In the genomic region with DNA sequence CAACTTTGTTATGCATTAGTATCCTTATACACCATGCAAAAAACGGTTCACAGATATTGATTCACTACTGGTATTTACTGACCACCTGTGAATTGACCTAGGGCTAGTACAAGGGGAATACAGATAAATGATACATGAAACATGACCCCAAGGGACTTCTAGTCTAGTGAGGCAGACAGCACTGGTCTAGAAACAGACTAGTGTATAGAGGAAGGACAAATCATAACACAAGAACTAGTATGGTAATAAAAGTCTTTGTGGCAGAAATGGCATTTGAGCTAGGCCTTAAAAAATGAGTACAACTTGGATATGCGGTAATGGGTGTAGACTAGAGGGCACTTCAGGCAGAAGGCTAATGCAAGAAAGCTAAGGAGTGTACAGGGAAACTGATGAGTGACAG, we compare ENCODE assay signal across 21 cellular contexts.
DNase-seq lines count a peak whose midpoint lies in the region; ATAC-seq and TF ChIP-seq lines count a peak whose summit lies in the region.
"Had no signal": no experiment of that assay in that cellular context is flagged by ENCODE, and none has a peak within 500 bp of the region (broad histone marks: within the 10 kb centered on the region; RNA-seq: fewer than 3 reads in every experiment).

No MANE protein-coding gene starts in this region.

- no peak overlapping the region for H2BK15ac ChIP-seq in mesenchymal stem cell (ENCODE audit: low read depth, poor library complexity, severe bottlenecking)

- no peak for DNase-seq in left ventricle myocardium inferior
- DNase-seq in cardiac septum (ENCODE audit: low spot score) = no peak
- DNase-seq in mesenchymal stem cell = no peak
- DNase-seq in suprapubic skin (ENCODE audit: low spot score in 2 of 2) = no peak
- DNase-seq in effector CD4-positive, alpha-beta T cell = no peak
- DNase-seq: activated CD4-positive, CD25-positive, alpha-beta regulatory T cell; activated CD8-positive, alpha-beta memory T cell treated with anti-CD3 and anti-CD28 coated beads for 24 hours; activated naive CD8-positive, alpha-beta T cell treated with anti-CD3 and anti-CD28 coated beads, Interleukin-2, amount 10 ng/mL, durations not matched to agents 7 days and 5 days; lower lobe of right lung; natural killer cell; NCI-H2171 treated with DMSO at 0.1 percent for 48 hours; NCI-H82; PC-3; posterior cingulate gyrus; stimulated activated CD4-positive, alpha-beta T cell treated with anti-CD3 and anti-CD28 coated beads, Interleukin-12 subunit alpha, Interleukin-12 subunit beta, amount 100 ng/mL, for 4 hours had no signal

- H2AFZ ChIP-seq in mesenchymal stem cell (ENCODE audit: low read depth, low read length) = no peak overlapping the region

- H3K36me3 ChIP-seq in left ventricle myocardium inferior (peaks cover 12% of the 10 kb centered on the region), mesenchymal stem cell (ENCODE audit: control insufficient read depth in 1 of 2, insufficient read depth in 2 of 2, low read depth in 1 of 2, low read length in 2 of 2) (peaks cover 0 to 17% of the 10 kb centered on the region in 2 experiments), suprapubic skin (no peaks in the 10 kb centered on the region)
- H3K36me3 ChIP-seq: lower lobe of right lung had no signal

- H3K27me3 ChIP-seq in left ventricle myocardium inferior (ENCODE audit: low read depth) (no peaks in the 10 kb centered on the region), mesenchymal stem cell (ENCODE audit: control insufficient read depth in 1 of 2, insufficient read depth in 1 of 2, low read length in 2 of 2) (no peaks in the 10 kb centered on the region), suprapubic skin (no peaks in the 10 kb centered on the region)
- H3K27me3 ChIP-seq: BLaER1 had no signal

- no peak overlapping the region for H4K8ac ChIP-seq in mesenchymal stem cell (ENCODE audit: low read length)

- peak overlapping the region; percentile 72 for H3K27ac ChIP-seq in left ventricle myocardium inferior (replicated peaks)
- peak overlapping the region; percentile 27 for H3K27ac ChIP-seq in mesenchymal stem cell (ENCODE audit: low read length, poor library complexity, severe bottlenecking)
- peak overlapping the region; percentile 67 for H3K27ac ChIP-seq in suprapubic skin
- H3K27ac ChIP-seq: BLaER1, lower lobe of right lung had no signal

- no peak overlapping the region for H3K18ac ChIP-seq in mesenchymal stem cell (ENCODE audit: low read depth in 1 of 2, low read length in 2 of 2)

- no peak overlapping the region for H3K4me3 ChIP-seq in left ventricle myocardium inferior
- no peak overlapping the region for H3K4me3 ChIP-seq in mesenchymal stem cell (ENCODE audit: insufficient read depth in 1 of 2, low read depth in 1 of 2, low read length in 2 of 2)
- no peak overlapping the region for H3K4me3 ChIP-seq in suprapubic skin
- H3K4me3 ChIP-seq: BLaER1, HAP-1, lower lobe of right lung had no signal

- H3K4me1 ChIP-seq in left ventricle myocardium inferior (peaks cover 61% of the 10 kb centered on the region), mesenchymal stem cell (ENCODE audit: control insufficient read depth, insufficient read depth, low read depth, low read length) (peaks cover 9% of the 10 kb centered on the region), suprapubic skin (peaks cover 14% of the 10 kb centered on the region)
- H3K4me1 ChIP-seq: BLaER1, HAP-1 had no signal

- intact Hi-C loops in left ventricle myocardium inferior (cut with micrococcal nuclease) = no loop called here
- intact Hi-C loops in cardiac septum (cut with DNase I) = loop anchor here (5.0 kb wide), 1 partner anchor 87 kb away; a partner anchor contains a TSS

- no peak overlapping the region for H2AK5ac ChIP-seq in mesenchymal stem cell (ENCODE audit: low read length, severe bottlenecking)

- no peak for TF ChIP-seq POLR2A in suprapubic skin (IDR thresholded peaks at IDR 0.05)

- 89% methylated on average over 1 of the region's 2 CpGs for WGBS in mesenchymal stem cell
- 75% methylated on average over 2 of the region's 2 CpGs for WGBS in suprapubic skin

- H2BK120ac ChIP-seq in mesenchymal stem cell (ENCODE audit: low read depth, low read length) = no peak overlapping the region

- H3K9ac ChIP-seq in mesenchymal stem cell (ENCODE audit: low read length) = no peak overlapping the region
- H3K9ac ChIP-seq: BLaER1 had no signal

- no peak overlapping the region for H3K23ac ChIP-seq in mesenchymal stem cell (ENCODE audit: low read length in 2 of 2)

- H3K4me2 ChIP-seq in mesenchymal stem cell (ENCODE audit: low read length, poor library complexity, severe bottlenecking) = no peak overlapping the region
- H3K4me2 ChIP-seq: BLaER1 had no signal

- no peak overlapping the region for H3K14ac ChIP-seq in mesenchymal stem cell (ENCODE audit: low read length in 2 of 2)

- no peaks in the 10 kb centered on the region for H3K9me3 ChIP-seq in left ventricle myocardium inferior (replicated peaks)
- no peaks in the 10 kb centered on the region for H3K9me3 ChIP-seq in mesenchymal stem cell (ENCODE audit: control insufficient read depth, low read length)
- H3K9me3 ChIP-seq in suprapubic skin = no peaks in the 10 kb centered on the region
- H3K9me3 ChIP-seq: BLaER1, HAP-1, lower lobe of right lung had no signal

- no peak overlapping the region for H3K4ac ChIP-seq in mesenchymal stem cell (ENCODE audit: low read depth in 1 of 2, low read length in 2 of 2)

- peaks cover 18% of the 10 kb centered on the region for H3K79me1 ChIP-seq in mesenchymal stem cell (replicated peaks; ENCODE audit: low read length, poor library complexity, severe bottlenecking)

- TF ChIP-seq EP300 in suprapubic skin (IDR thresholded peaks at IDR 0.05) = no peak

- no peak overlapping the region for H4K91ac ChIP-seq in mesenchymal stem cell (ENCODE audit: low read length)

- no peak overlapping the region for H2BK5ac ChIP-seq in mesenchymal stem cell (ENCODE audit: low read depth, low read length, poor library complexity, severe bottlenecking)

- no peak overlapping the region for H2BK12ac ChIP-seq in mesenchymal stem cell (ENCODE audit: low read length in 2 of 2)

- ATAC-seq in HG03442 (IDR thresholded peaks at IDR 0.05; ENCODE audit: unreplicated experiment) = peak; percentile 38
- no peak for ATAC-seq in HG02970 (IDR thresholded peaks at IDR 0.05; ENCODE audit: low FRiP score, unreplicated experiment)
- no peak for ATAC-seq in GM19328 (IDR thresholded peaks at IDR 0.05; ENCODE audit: unreplicated experiment)
- ATAC-seq: esophagus mucosa, lower lobe of right lung, natural killer cell, PC-3 had no signal

- no peak for TF ChIP-seq CTCF in left ventricle myocardium inferior (IDR thresholded peaks at IDR 0.05; ENCODE audit: borderline replicate concordance)
- no peak for TF ChIP-seq CTCF in suprapubic skin (IDR thresholded peaks at IDR 0.05)
